In genomic region chr17:79831367-79832210, GRCh38 we compare ENCODE assay signal across 9 cellular contexts. TPM values are rescaled to one million over a fixed set of nuclear protein-coding genes. Genes with fewer than 3 reads are reported as not detected.
A peak's percentile ranks its signal among the peaks of the same experiment; 100 is the strongest.
DNase-seq lines count a peak whose midpoint lies in the region; ATAC-seq, FAIRE-seq and TF ChIP-seq lines count a peak whose summit lies in the region.
"Had no signal": no experiment of that assay in that cellular context is flagged by ENCODE, and none has a peak within 500 bp of the region (broad histone marks: within the 10 kb centered on the region; RNA-seq: fewer than 3 reads in every experiment).

No MANE protein-coding gene starts in this region.

- H3K36me3 ChIP-seq in duodenal mucosa (ENCODE audit: control insufficient read depth in 1 of 2, insufficient read depth in 2 of 2, low read length in 2 of 2) = peaks cover 0 to 10% of the 10 kb centered on the region in 2 donors
- H3K36me3 ChIP-seq in HepG2 (replicated peaks in 1 of 2; ENCODE audit: control insufficient read depth in 1 of 2, insufficient read depth in 2 of 2, low read length in 2 of 2) = peaks cover 6 to 12% of the 10 kb centered on the region in 2 experiments; a peak in 4 of 5 replicates

- CTCF ChIA-PET in HepG2 (lab: Yijun Ruan, JAX; ENCODE audit: low intra/inter-chr PET ratio, low total read pairs) = no interaction called here

- peaks cover 24% of the 10 kb centered on the region; the same call in 1 of the 2 replicates for H4K20me1 ChIP-seq in HepG2 (ENCODE audit: insufficient read depth, low read length)

- peak overlapping the region; percentile 29 to 48 for H3K4me3 ChIP-seq in duodenal mucosa (ENCODE audit: low read depth in 1 of 2, low read length in 2 of 2)
- H3K4me3 ChIP-seq in HepG2 (replicated peaks in 1 of 3; ENCODE audit: insufficient read depth in 1 of 3, low read depth in 2 of 3, low read length in 3 of 3) = peak overlapping the region; percentile 62 to 79 (median 73)

- peak; percentile 28; the same call in 1 of the 2 replicates for TF ChIP-seq CTCF in HepG2 (CRISPR knock-in tag; IDR thresholded peaks at IDR 0.05)

- TF ChIP-seq EP300 in HepG2 (IDR thresholded peaks at IDR 0.05; ENCODE audit: low read depth in 2 of 2, low read length in 2 of 2) (peak in 1 of 2 experiments; percentile 58; a peak in 2 of 4 replicates), HepG2 (CRISPR knock-in tag; IDR thresholded peaks at IDR 0.05; ENCODE audit: borderline replicate concordance) (no peak; the same call in 1 of the 2 replicates)

- BruUV-seq in HepG2 (replicated peaks; lab: Mats Ljungman, UMichigan) = no TSS peak

- H3K27me3 ChIP-seq in duodenal mucosa (ENCODE audit: control insufficient read depth in 1 of 2, insufficient read depth in 2 of 2, low read length in 2 of 2) (peaks cover 0 to 3% of the 10 kb centered on the region in 2 donors), HepG2 (ENCODE audit: control insufficient read depth in 1 of 2, insufficient read depth in 2 of 2, low read length in 2 of 2) (no peaks in the 10 kb centered on the region; a peak in 2 of 5 replicates)

- in situ Hi-C loops in HepG2 (cut with HindIII; ENCODE audit: extremely low pct_ligation_motif_present, low pct_unique_long_range_greater_than_20kb) = no loop called here

- no peak overlapping the region for H3K9ac ChIP-seq in duodenal mucosa (ENCODE audit: low read depth in 1 of 2, low read length in 2 of 2)
- peak overlapping the region; percentile 83 for H3K9ac ChIP-seq in HepG2 (ENCODE audit: insufficient read depth, low read depth, low read length)

- H3K27ac ChIP-seq in duodenal mucosa (ENCODE audit: low read depth, low read length) (no peak overlapping the region), HepG2 (ENCODE audit: extremely low read length, insufficient read depth, low read length) (peak overlapping the region; percentile 82)

- intact Hi-C loops in HepG2 (cut with micrococcal nuclease; ENCODE audit: unreplicated experiment) = loop anchor here (1.0 to 10.0 kb wide), 3 partner anchors 20 to 87 kb away; no protein-coding TSS in a partner anchor

- 1% methylated on average over 26 of the region's 30 CpGs for WGBS in HepG2 (ENCODE audit: low lambda C conversion rate)

- no peak for TF ChIP-seq RAD21 in HepG2 (CRISPR knock-in tag; IDR thresholded peaks at IDR 0.05)

- 0 out of 4 replicates have a peak, but pooled peaks of 1 of the 2 experiments have one; percentile 11 for TF ChIP-seq POLR2A in HepG2 (IDR thresholded peaks at IDR 0.05; ENCODE audit: insufficient read depth in 1 of 2, low read depth in 2 of 2, low read length in 2 of 2)

- H3K9me3 ChIP-seq in duodenal mucosa (ENCODE audit: control insufficient read depth in 1 of 2, low read length in 2 of 2) (no peaks in the 10 kb centered on the region), HepG2 (ENCODE audit: low read length) (no peaks in the 10 kb centered on the region)

- peaks cover 19% of the 10 kb centered on the region for H3K79me2 ChIP-seq in HepG2 (ENCODE audit: insufficient read depth, low read length)

- no peak overlapping the region for H2AFZ ChIP-seq in HepG2 (ENCODE audit: low read length)

- H3K4me1 ChIP-seq in duodenal mucosa (ENCODE audit: control insufficient read depth in 1 of 2, insufficient read depth in 2 of 2, low read length in 2 of 2) (peaks cover 29 to 42% of the 10 kb centered on the region in 2 donors), HepG2 (ENCODE audit: insufficient read depth, low read length) (peaks cover 87% of the 10 kb centered on the region)

- FAIRE-seq in HepG2 (lab: Jason Lieb, UNC) = peak; percentile 46

- DNase-seq in NCI-H460 (ENCODE audit: extremely low read depth, low read depth) (peak; percentile 59), HepG2 (ENCODE audit: low spot score) (peak; percentile 73), superior temporal gyrus (ENCODE audit: extremely low spot score) (peak; percentile 79), mesenteric fat pad (ENCODE audit: low spot score) (no peak)
- no peak for DNase-seq in NK-92 treated with Interleukin-12 subunit alpha and Interleukin-12 subunit beta, amount 100 ng/mL, for 24 hours (lab: John Stamatoyannopoulos, UW)

- POLR2A ChIA-PET in HepG2 (lab: Yijun Ruan, JAX) = interaction anchor here (0.7 to 11.1 kb wide), 11 partner anchors 8 to 158 kb away, joined by 3 to 274 read pairs (median 6); partner anchors contain the start of genes CBX4 and CBX8

- peak overlapping the region; percentile 88 for H3K4me2 ChIP-seq in HepG2 (ENCODE audit: low read depth, low read length)

- ATAC-seq in HepG2 = peak; percentile 63
- no peak for ATAC-seq in GM21529 (IDR thresholded peaks at IDR 0.05; ENCODE audit: unreplicated experiment)
- no peak for ATAC-seq in HG03025 (IDR thresholded peaks at IDR 0.05; ENCODE audit: low FRiP score, unreplicated experiment)
- ATAC-seq: activated CD4-positive, alpha-beta T cell treated with anti-CD3 and anti-CD28 coated beads for 36 hours had no signal

RNA-seq across cellular contexts. Expression of gene CBX4, which starts 7.7 kb away (rescaled TPM):
- total RNA-seq in NCI-H460 (2014; rRNA removed; shearing (Covaris generic)) = 88.2 and 100 TPM in 2 replicates
- polyA plus RNA-seq in NCI-H460 (2014; cell fraction: nucleus; rRNA removed) = 68.5 and 83.6 TPM in 2 replicates
- total RNA-seq in HepG2 (2016; rRNA removed; fragmentation: Illumina TruSeq; extraction: Trizol) = 17.1 and 25.8 TPM in 2 replicates
- total RNA-seq in HepG2 (2016; cell fraction: cytosol; rRNA removed; fragmentation: Illumina TruSeq; extraction: Trizol; ENCODE audit: low read depth) = 4.7 and 4.8 TPM in 2 replicates
- 17.7 and 25.2 TPM in 2 replicates for total RNA-seq in HepG2 (2016; cell fraction: insoluble cytoplasmic fraction; rRNA removed; fragmentation: Illumina TruSeq; extraction: Trizol)
- 13.9 and 15.1 TPM in 2 replicates for total RNA-seq in HepG2 (2016; cell fraction: membrane; rRNA removed; fragmentation: Illumina TruSeq; extraction: Trizol)
- 18.5 and 22.8 TPM in 2 replicates for total RNA-seq in HepG2 (2016; cell fraction: nucleus; rRNA removed; fragmentation: Illumina TruSeq; extraction: Trizol)
- polyA plus RNA-seq in HepG2 (2011; rRNA removed) = 50.8 and 61.1 TPM in 2 replicates
- 31.1 and 45.6 TPM in 2 replicates for polyA plus RNA-seq in HepG2 (2011; cell fraction: cytosol; rRNA removed)
- polyA plus RNA-seq in HepG2 (2011; cell fraction: nucleus; rRNA removed) = 117 and 122 TPM in 2 replicates
- polyA plus RNA-seq in HepG2 (2012) = 27.9 and 32.4 TPM in 2 replicates
- 3.7 and 4.2 TPM in 2 replicates for polyA plus RNA-seq in HepG2 (2016; cell fraction: cytosol; fragmentation: Illumina TruSeq; extraction: Trizol; ENCODE audit: low read depth)
- polyA plus RNA-seq in HepG2 (2016; cell fraction: insoluble cytoplasmic fraction; fragmentation: Illumina TruSeq; extraction: Trizol; ENCODE audit: low read depth) = 29.4 and 33.0 TPM in 2 replicates
- polyA plus RNA-seq in HepG2 (2016; cell fraction: membrane; fragmentation: Illumina TruSeq; extraction: Trizol; ENCODE audit: low read depth) = 11.7 and 12.5 TPM in 2 replicates
- polyA plus RNA-seq in HepG2 (2016; cell fraction: nucleus; fragmentation: Illumina TruSeq; extraction: Trizol; ENCODE audit: insufficient read depth, low read depth) = 60.4 and 60.8 TPM in 2 replicates
- polyA minus RNA-seq in HepG2 (2011; rRNA and poly(A)+ RNA removed; ENCODE audit: low replicate concordance) = 17.1 and 51.0 TPM in 2 replicates
- polyA minus RNA-seq in HepG2 (2011; cell fraction: cytosol; rRNA and poly(A)+ RNA removed) = 33.1 and 38.6 TPM in 2 replicates
- polyA minus RNA-seq in HepG2 (2011; cell fraction: nucleus; rRNA and poly(A)+ RNA removed) = 17.8 and 25.2 TPM in 2 replicates
- 16.9 TPM for total RNA-seq in mesenteric fat pad

RNA-seq across cellular contexts. Expression of gene CBX8, which starts 34.7 kb away (rescaled TPM):
- total RNA-seq in NCI-H460 (2014; rRNA removed; shearing (Covaris generic)) = 7.8 and 11.0 TPM in 2 replicates
- 21.7 and 23.4 TPM in 2 replicates for polyA plus RNA-seq in NCI-H460 (2014; cell fraction: nucleus; rRNA removed)
- 12.0 and 12.6 TPM in 2 replicates for total RNA-seq in HepG2 (2016; rRNA removed; fragmentation: Illumina TruSeq; extraction: Trizol)
- total RNA-seq in HepG2 (2016; cell fraction: cytosol; rRNA removed; fragmentation: Illumina TruSeq; extraction: Trizol; ENCODE audit: low read depth) = 1.3 and 2.4 TPM in 2 replicates
- total RNA-seq in HepG2 (2016; cell fraction: insoluble cytoplasmic fraction; rRNA removed; fragmentation: Illumina TruSeq; extraction: Trizol) = 12.8 and 13.5 TPM in 2 replicates
- 4.8 and 5.6 TPM in 2 replicates for total RNA-seq in HepG2 (2016; cell fraction: membrane; rRNA removed; fragmentation: Illumina TruSeq; extraction: Trizol)
- total RNA-seq in HepG2 (2016; cell fraction: nucleus; rRNA removed; fragmentation: Illumina TruSeq; extraction: Trizol) = 5.7 and 8.6 TPM in 2 replicates
- polyA plus RNA-seq in HepG2 (2011; rRNA removed) = 0.34 and 0.76 TPM in 2 replicates
- 0.72 and 0.99 TPM in 2 replicates for polyA plus RNA-seq in HepG2 (2011; cell fraction: cytosol; rRNA removed)
- polyA plus RNA-seq in HepG2 (2011; cell fraction: nucleus; rRNA removed) = 3.4 and 5.0 TPM in 2 replicates
- polyA plus RNA-seq in HepG2 (2012) = 7.4 and 7.7 TPM in 2 replicates
- polyA plus RNA-seq in HepG2 (2016; cell fraction: cytosol; fragmentation: Illumina TruSeq; extraction: Trizol; ENCODE audit: low read depth) = 0.54 and 0.80 TPM in 2 replicates
- polyA plus RNA-seq in HepG2 (2016; cell fraction: insoluble cytoplasmic fraction; fragmentation: Illumina TruSeq; extraction: Trizol; ENCODE audit: low read depth) = 10.9 and 11.0 TPM in 2 replicates
- polyA plus RNA-seq in HepG2 (2016; cell fraction: membrane; fragmentation: Illumina TruSeq; extraction: Trizol; ENCODE audit: low read depth) = 1.4 TPM in 2 replicates
- polyA plus RNA-seq in HepG2 (2016; cell fraction: nucleus; fragmentation: Illumina TruSeq; extraction: Trizol; ENCODE audit: insufficient read depth, low read depth) = 15.7 and 18.7 TPM in 2 replicates
- 1.2 and 1.6 TPM in 2 replicates for polyA minus RNA-seq in HepG2 (2011; rRNA and poly(A)+ RNA removed; ENCODE audit: low replicate concordance)
- 1.8 and 1.9 TPM in 2 replicates for polyA minus RNA-seq in HepG2 (2011; cell fraction: cytosol; rRNA and poly(A)+ RNA removed)
- polyA minus RNA-seq in HepG2 (2011; cell fraction: nucleus; rRNA and poly(A)+ RNA removed) = 0.77 and 0.87 TPM in 2 replicates
- total RNA-seq in mesenteric fat pad = 7.5 TPM

RNA-seq across cellular contexts. Expression of gene CBX2, which starts 53.6 kb away (rescaled TPM):
- 23.7 and 26.8 TPM in 2 replicates for total RNA-seq in NCI-H460 (2014; rRNA removed; shearing (Covaris generic))
- polyA plus RNA-seq in NCI-H460 (2014; cell fraction: nucleus; rRNA removed) = 87.7 and 96.1 TPM in 2 replicates
- total RNA-seq in HepG2 (2016; rRNA removed; fragmentation: Illumina TruSeq; extraction: Trizol) (13.0 and 14.5 TPM in 2 replicates), mesenteric fat pad (2.9 TPM)
- total RNA-seq in HepG2 (2016; cell fraction: cytosol; rRNA removed; fragmentation: Illumina TruSeq; extraction: Trizol; ENCODE audit: low read depth) = 6.8 and 7.5 TPM in 2 replicates
- 11.8 and 15.7 TPM in 2 replicates for total RNA-seq in HepG2 (2016; cell fraction: insoluble cytoplasmic fraction; rRNA removed; fragmentation: Illumina TruSeq; extraction: Trizol)
- 9.1 and 10.9 TPM in 2 replicates for total RNA-seq in HepG2 (2016; cell fraction: membrane; rRNA removed; fragmentation: Illumina TruSeq; extraction: Trizol)
- 11.8 and 14.3 TPM in 2 replicates for total RNA-seq in HepG2 (2016; cell fraction: nucleus; rRNA removed; fragmentation: Illumina TruSeq; extraction: Trizol)
- 31.1 and 40.2 TPM in 2 replicates for polyA plus RNA-seq in HepG2 (2011; rRNA removed)
- polyA plus RNA-seq in HepG2 (2011; cell fraction: cytosol; rRNA removed) = 25.9 and 34.2 TPM in 2 replicates
- 90.7 and 95.7 TPM in 2 replicates for polyA plus RNA-seq in HepG2 (2011; cell fraction: nucleus; rRNA removed)
- polyA plus RNA-seq in HepG2 (2012) = 41.2 and 46.2 TPM in 2 replicates
- 4.2 and 5.6 TPM in 2 replicates for polyA plus RNA-seq in HepG2 (2016; cell fraction: cytosol; fragmentation: Illumina TruSeq; extraction: Trizol; ENCODE audit: low read depth)
- 9.1 and 12.0 TPM in 2 replicates for polyA plus RNA-seq in HepG2 (2016; cell fraction: insoluble cytoplasmic fraction; fragmentation: Illumina TruSeq; extraction: Trizol; ENCODE audit: low read depth)
- 3.9 and 6.0 TPM in 2 replicates for polyA plus RNA-seq in HepG2 (2016; cell fraction: membrane; fragmentation: Illumina TruSeq; extraction: Trizol; ENCODE audit: low read depth)
- polyA plus RNA-seq in HepG2 (2016; cell fraction: nucleus; fragmentation: Illumina TruSeq; extraction: Trizol; ENCODE audit: insufficient read depth, low read depth) = 18.6 and 21.1 TPM in 2 replicates
- 42.9 and 69.2 TPM in 2 replicates for polyA minus RNA-seq in HepG2 (2011; rRNA and poly(A)+ RNA removed; ENCODE audit: low replicate concordance)
- polyA minus RNA-seq in HepG2 (2011; cell fraction: cytosol; rRNA and poly(A)+ RNA removed) = 31.2 and 31.6 TPM in 2 replicates
- 17.8 and 22.4 TPM in 2 replicates for polyA minus RNA-seq in HepG2 (2011; cell fraction: nucleus; rRNA and poly(A)+ RNA removed)

Comparison
In these comparisons a context has a peak if more than half of its experiments do, and no peak if none do; other contexts are left out.
1. DNase-seq: peak in NCI-H460 (single experiment), HepG2 (single experiment) and superior temporal gyrus (single experiment); none in mesenteric fat pad (single experiment) and NK-92 treated with Interleukin-12 subunit alpha and Interleukin-12 subunit beta, amount 100 ng/mL, for 24 hours (single experiment).